In the genomic region with DNA sequence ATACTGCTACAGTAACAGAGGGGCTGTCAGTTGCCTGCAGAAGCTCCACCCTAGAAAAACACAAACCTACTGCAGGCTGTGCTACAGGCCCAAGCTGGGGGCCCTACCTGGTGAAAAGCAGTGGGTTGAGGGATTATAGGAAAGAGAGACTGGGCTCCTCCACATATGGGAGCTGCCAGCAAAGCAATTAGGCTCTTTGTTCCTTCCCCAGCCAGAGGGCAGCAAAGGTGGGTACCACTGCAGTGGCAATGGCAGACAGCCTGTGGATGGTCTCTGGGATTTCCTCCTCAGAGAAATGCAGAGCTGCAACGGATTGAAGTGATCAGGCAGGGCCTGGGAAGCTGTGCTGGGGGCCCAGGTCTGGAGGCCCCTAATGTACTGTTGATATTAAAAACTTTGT, we compare ENCODE assay signal across 1 cellular context.
TF ChIP-seq lines count a peak whose summit lies in the region.

No MANE protein-coding gene starts in this region.

TF ChIP-seq in K562, 482 proteins besides CTCF, POLR2A, EP300 and RAD21:
- TF ChIP-seq, protein P1, sequence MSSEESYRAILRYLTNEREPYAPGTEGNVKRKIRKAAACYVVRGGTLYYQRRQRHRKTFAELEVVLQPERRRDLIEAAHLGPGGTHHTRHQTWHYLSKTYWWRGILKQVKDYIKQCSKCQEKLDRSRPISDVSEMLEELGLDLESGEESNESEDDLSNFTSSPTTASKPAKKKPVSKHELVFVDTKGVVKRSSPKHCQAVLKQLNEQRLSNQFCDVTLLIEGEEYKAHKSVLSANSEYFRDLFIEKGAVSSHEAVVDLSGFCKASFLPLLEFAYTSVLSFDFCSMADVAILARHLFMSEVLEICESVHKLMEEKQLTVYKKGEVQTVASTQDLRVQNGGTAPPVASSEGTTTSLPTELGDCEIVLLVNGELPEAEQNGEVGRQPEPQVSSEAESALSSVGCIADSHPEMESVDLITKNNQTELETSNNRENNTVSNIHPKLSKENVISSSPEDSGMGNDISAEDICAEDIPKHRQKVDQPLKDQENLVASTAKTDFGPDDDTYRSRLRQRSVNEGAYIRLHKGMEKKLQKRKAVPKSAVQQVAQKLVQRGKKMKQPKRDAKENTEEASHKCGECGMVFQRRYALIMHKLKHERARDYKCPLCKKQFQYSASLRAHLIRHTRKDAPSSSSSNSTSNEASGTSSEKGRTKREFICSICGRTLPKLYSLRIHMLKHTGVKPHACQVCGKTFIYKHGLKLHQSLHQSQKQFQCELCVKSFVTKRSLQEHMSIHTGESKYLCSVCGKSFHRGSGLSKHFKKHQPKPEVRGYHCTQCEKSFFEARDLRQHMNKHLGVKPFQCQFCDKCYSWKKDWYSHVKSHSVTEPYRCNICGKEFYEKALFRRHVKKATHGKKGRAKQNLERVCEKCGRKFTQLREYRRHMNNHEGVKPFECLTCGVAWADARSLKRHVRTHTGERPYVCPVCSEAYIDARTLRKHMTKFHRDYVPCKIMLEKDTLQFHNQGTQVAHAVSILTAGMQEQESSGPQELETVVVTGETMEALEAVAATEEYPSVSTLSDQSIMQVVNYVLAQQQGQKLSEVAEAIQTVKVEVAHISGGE (CRISPR knock-in tag; IDR thresholded peaks at IDR 0.05): no peak
- TF ChIP-seq GABPA (tag; conservative IDR thresholded peaks at IDR 0.05; ENCODE audit: low read depth): no peak
